Comparison of ENCODE assay signal across 26 cellular contexts in the genomic region with DNA sequence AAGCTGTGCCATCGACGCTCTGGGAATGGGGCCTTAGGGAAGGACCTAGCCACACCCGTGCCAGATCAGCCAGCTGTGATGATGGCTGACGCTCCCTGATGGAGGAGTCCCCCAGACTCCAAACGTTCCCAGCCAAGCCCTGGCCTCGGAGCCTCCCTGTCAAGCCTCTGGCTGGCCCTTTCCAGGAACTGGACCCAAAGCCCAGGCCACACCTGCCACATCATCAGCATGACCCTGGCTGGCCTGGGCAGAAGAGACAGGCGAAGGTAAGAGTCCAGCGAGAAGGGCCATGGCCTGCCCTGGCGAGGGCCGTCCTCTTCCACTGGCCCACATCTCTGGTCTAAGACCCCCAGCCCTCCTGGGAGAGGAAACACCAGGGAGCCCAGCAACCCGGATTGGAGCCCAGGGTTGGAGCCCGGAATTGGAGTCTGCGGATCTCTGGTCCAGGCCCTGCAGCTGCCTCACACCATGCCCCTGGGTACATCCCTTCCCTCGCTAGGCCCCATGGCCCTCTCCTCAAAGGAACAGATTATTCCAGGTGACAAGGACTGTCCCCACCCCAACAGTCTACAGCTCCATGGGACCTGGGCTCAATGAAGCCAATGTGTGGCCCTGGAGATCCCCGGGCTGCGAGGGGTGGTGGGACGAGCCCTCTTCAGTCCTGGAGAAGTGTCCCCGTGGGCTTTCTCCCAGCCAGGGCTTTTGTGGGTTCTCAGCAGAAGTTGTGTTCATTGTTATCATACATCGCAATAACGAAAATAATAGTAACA.
"Had no signal": no experiment of that assay in that cellular context is flagged by ENCODE, and none has a peak within 500 bp of the region (broad histone marks: within the 10 kb centered on the region; RNA-seq: fewer than 3 reads in every experiment).

No MANE protein-coding gene starts in this region.

- FAIRE-seq: bronchial epithelial cell, RCC 7860 had no signal

- DNase-seq: activated CD4-positive, alpha-beta T cell treated with anti-CD3 and anti-CD28 coated beads for 48 hours; activated CD4-positive, alpha-beta T cell treated with anti-CD3 and anti-CD28 coated beads, Interleukin-2, amount 50 U/mL, for 4 hours; activated CD4-positive, CD25-positive, alpha-beta regulatory T cell treated with anti-CD3 and anti-CD28 coated beads, Interleukin-2, amount 50 U/mL, for 72 hours; activated CD8-positive, alpha-beta memory T cell treated with anti-CD3 and anti-CD28 coated beads, Interleukin-2, amount 50 U/mL, for 48 hours; activated CD8-positive, alpha-beta T cell treated with anti-CD3 and anti-CD28 coated beads, Interleukin-2, amount 10 ng/mL, durations not matched to agents 7 days and 5 days; activated naive CD4-positive, alpha-beta T cell treated with Interleukin-2 at 50 U/mL for 16 hours; activated naive CD8-positive, alpha-beta T cell treated with anti-CD3 and anti-CD28 coated beads, Interleukin-2, amount 50 U/mL, for 24 hours; activated T-cell treated with anti-CD3 and anti-CD28 coated beads, Interleukin-2, amount 50 U/mL, for 1 hour; amniotic stem cell; body of pancreas; KG1; NCI-H1092; NCI-H1417; NCI-H2029 treated with DMSO at 0.1 percent for 48 hours; NCI-H446; NCI-H524; PC-3; SHP77 treated with DMSO at 0.1 percent for 48 hours; T-helper 17 cell; T-helper 9 cell had no signal

- H3K27me3 Mint-ChIP-seq: activated naive CD8-positive, alpha-beta T cell treated with anti-CD3 and anti-CD28 coated beads, Interleukin-2, amount 50 U/mL, for 24 hours; T-helper 17 cell had no signal

- H3K27ac ChIP-seq: ascending aorta, body of pancreas had no signal

- H3K36me3 Mint-ChIP-seq: activated naive CD4-positive, alpha-beta T cell treated with anti-CD3 and anti-CD28 coated beads, Interleukin-2, amount 50 U/mL, for 72 hours; IgD-negative memory B cell; WTC11 had no signal

- ATAC-seq: activated CD8-positive, alpha-beta T cell treated with anti-CD3 and anti-CD28 coated beads, Interleukin-2, amount 10 ng/mL, durations not matched to agents 7 days and 5 days; activated naive CD4-positive, alpha-beta T cell treated with anti-CD3 and anti-CD28 coated beads, Interleukin-2, amount 50 U/mL, for 72 hours; activated naive CD8-positive, alpha-beta T cell treated with anti-CD3 and anti-CD28 coated beads, Interleukin-2, amount 50 U/mL, for 24 hours; body of pancreas; PC-3; T-helper 17 cell; WTC11 had no signal

- H3K4me3 Mint-ChIP-seq: activated CD8-positive, alpha-beta T cell treated with anti-CD3 and anti-CD28 coated beads, Interleukin-2, amount 10 ng/mL, durations not matched to agents 7 days and 5 days; activated naive CD8-positive, alpha-beta T cell treated with anti-CD3 and anti-CD28 coated beads, Interleukin-2, amount 50 U/mL, for 24 hours; IgD-negative memory B cell; T-helper 17 cell; WTC11 had no signal

- H3K36me3 ChIP-seq: ascending aorta had no signal

- H3K27ac Mint-ChIP-seq: activated CD8-positive, alpha-beta T cell treated with anti-CD3 and anti-CD28 coated beads, Interleukin-2, amount 10 ng/mL, durations not matched to agents 7 days and 5 days; activated naive CD4-positive, alpha-beta T cell treated with anti-CD3 and anti-CD28 coated beads, Interleukin-2, amount 50 U/mL, for 72 hours; activated naive CD8-positive, alpha-beta T cell treated with anti-CD3 and anti-CD28 coated beads, Interleukin-2, amount 50 U/mL, for 24 hours; IgD-negative memory B cell; T-helper 17 cell; WTC11 had no signal

- H3K9me3 ChIP-seq: ascending aorta, body of pancreas had no signal

- H3K9me3 Mint-ChIP-seq: activated naive CD8-positive, alpha-beta T cell treated with anti-CD3 and anti-CD28 coated beads, Interleukin-2, amount 50 U/mL, for 24 hours had no signal

- H3K27me3 ChIP-seq: ascending aorta, body of pancreas had no signal

- H3K4me3 ChIP-seq: ascending aorta, body of pancreas had no signal

- H3K4me1 ChIP-seq: ascending aorta, body of pancreas had no signal
